ENCODE assay signal across 9 cellular contexts in genomic region chr12:57166971-57167371, GRCh38.
DNase-seq lines count a peak whose midpoint lies in the region; ATAC-seq, FAIRE-seq and TF ChIP-seq lines count a peak whose summit lies in the region.
"Had no signal": no experiment of that assay in that cellular context is flagged by ENCODE, and none has a peak within 500 bp of the region (broad histone marks: within the 10 kb centered on the region; RNA-seq: fewer than 3 reads in every experiment).

No MANE protein-coding gene starts in this region.

- no peak for ATAC-seq in GM18867 (IDR thresholded peaks at IDR 0.05; ENCODE audit: unreplicated experiment)
- ATAC-seq in GM21619 (IDR thresholded peaks at IDR 0.05; ENCODE audit: unreplicated experiment) = no peak

- H3K4me3 ChIP-seq in cardiac fibroblast (replicated peaks in 1 of 2; ENCODE audit: low read depth in 2 of 2, low read length in 2 of 2) = no peak overlapping the region
- H3K4me3 ChIP-seq: tibial nerve had no signal

- FAIRE-seq in RCC 7860 (lab: Jason Lieb, UNC) = no peak

- TF ChIP-seq CTCF in cardiac fibroblast (IDR thresholded peaks at IDR 0.05; ENCODE audit: low read depth, low read length) = no peak

- DNase-seq in DMS53 (lab: John Stamatoyannopoulos, UW) = peak; percentile 63
- peak; percentile 57 for DNase-seq in RCC 7860 (ENCODE audit: low spot score)
- DNase-seq in cardiac fibroblast (ENCODE audit: low read depth in 2 of 2) = peak; percentile 38 to 92
- peak; percentile 23 to 39 (median 34) for DNase-seq in stimulated activated CD4-positive, alpha-beta T cell treated with anti-CD3 and anti-CD28 coated beads, Interleukin-12 subunit alpha, Interleukin-12 subunit beta, amount 100 ng/mL, for 48 hours (ENCODE audit: low read depth in 2 of 3, low spot score in 1 of 3)
- no peak for DNase-seq in effector CD8-positive, alpha-beta T cell (lab: John Stamatoyannopoulos, UW)
- DNase-seq in Ammon's horn (ENCODE audit: low spot score) = no peak

Comparison
In these comparisons a context has a peak if more than half of its experiments do, and no peak if none do; other contexts are left out.
1. DNase-seq: peak in DMS53 (single experiment), RCC 7860 (single experiment), cardiac fibroblast (2 of 2) and stimulated activated CD4-positive, alpha-beta T cell treated with anti-CD3 and anti-CD28 coated beads, Interleukin-12 subunit alpha, Interleukin-12 subunit beta, amount 100 ng/mL, for 48 hours (3 of 3); none in effector CD8-positive, alpha-beta T cell (single experiment) and Ammon's horn (single experiment).